In genomic region chr15:87429754-87430153, GRCh38 we compare ENCODE assay signal across 32 cellular contexts.
DNase-seq lines count a peak whose midpoint lies in the region; ATAC-seq, FAIRE-seq and TF ChIP-seq lines count a peak whose summit lies in the region.
"Had no signal": no experiment of that assay in that cellular context is flagged by ENCODE, and none has a peak within 500 bp of the region (broad histone marks: within the 10 kb centered on the region; RNA-seq: fewer than 3 reads in every experiment).

No MANE protein-coding gene starts in this region.

- no peaks in the 10 kb centered on the region for H3K79me2 ChIP-seq in HepG2 (ENCODE audit: insufficient read depth, low read length)

- no peak overlapping the region for H3K9ac ChIP-seq in HepG2 (ENCODE audit: insufficient read depth, low read depth, low read length)
- H3K9ac ChIP-seq: BLaER1; BLaER1 treated with 17β-estradiol and CSF1 and Interleukin-3, amounts not matched to agents 10 nM and 100 nM had no signal

- WGBS in HepG2 (ENCODE audit: low lambda C conversion rate) = 0% methylated on average over 1 of the region's 1 CpG
- 0% methylated on average over 1 of the region's 1 CpG for WGBS in right lobe of liver (ENCODE audit: insufficient coverage, low coverage, low lambda C conversion rate, missing lambda C conversion rate)
- 0% methylated on average over 1 of the region's 1 CpG for WGBS in A549 (ENCODE audit: missing lambda C conversion rate)

- TF ChIP-seq CTCF in HepG2 (CRISPR knock-in tag; IDR thresholded peaks at IDR 0.05) = no peak
- TF ChIP-seq CTCF in right lobe of liver (IDR thresholded peaks at IDR 0.05) = no peak
- TF ChIP-seq CTCF in A549 (IDR thresholded peaks at IDR 0.05) = no peak

- BruUV-seq in HepG2 (replicated peaks; lab: Mats Ljungman, UMichigan) = no TSS peak

- H3K9me3 ChIP-seq in HepG2 (ENCODE audit: low read length) (peaks cover 74% of the 10 kb centered on the region), right lobe of liver (no peaks in the 10 kb centered on the region), A549 (no peaks in the 10 kb centered on the region)
- H3K9me3 ChIP-seq: BE2C, Caco-2 had no signal

- DNase-seq in NCI-H82 (lab: John Stamatoyannopoulos, UW) (peak; percentile 9), NCI-H82 treated with DMSO at 0.1 percent for 48 hours (lab: John Stamatoyannopoulos, UW; ENCODE audit: unreplicated experiment) (no peak), HepG2 (ENCODE audit: low spot score) (no peak), right lobe of liver (no peak), A549 (ENCODE audit: low read depth in 1 of 2, low spot score in 1 of 2) (no peak), GDM1 (lab: John Stamatoyannopoulos, UW) (no peak)
- DNase-seq: 8988T; ACHN; AML-193; BE2C; C1 segment of cervical spinal cord; Caco-2; Calu3; CD4-positive, alpha-beta memory T cell; CD4-positive, alpha-beta T cell; CD4-positive, CD25-positive, alpha-beta regulatory T cell; CD8-positive, alpha-beta memory T cell; CD8-positive, alpha-beta T cell; COR-L47; DMS 273 treated with DMSO at 0.1 percent for 48 hours; DMS153; DMS53; DMS79; DMS79 treated with DMSO at 0.1 percent for 48 hours; DND-41; EL had no signal

- H3K27ac ChIP-seq in HepG2 (ENCODE audit: extremely low read length, insufficient read depth, low read length) (no peak overlapping the region), right lobe of liver (no peak overlapping the region), A549 (no peak overlapping the region)
- H3K27ac ChIP-seq: 22Rv1; BLaER1; BLaER1 treated with 17β-estradiol and CSF1 and Interleukin-3, amounts not matched to agents 10 nM and 100 nM; C4-2B had no signal

- H3K36me3 ChIP-seq in HepG2 (replicated peaks in 1 of 2; ENCODE audit: control insufficient read depth in 1 of 2, insufficient read depth in 2 of 2, low read length in 2 of 2) = no peaks in the 10 kb centered on the region
- no peaks in the 10 kb centered on the region for H3K36me3 ChIP-seq in right lobe of liver
- H3K36me3 ChIP-seq: BE2C; BLaER1; BLaER1 treated with 17β-estradiol and CSF1 and Interleukin-3, amounts not matched to agents 10 nM and 100 nM had no signal

- POLR2A ChIA-PET in HepG2 (lab: Yijun Ruan, JAX) (no interaction called here), A549 (lab: Yijun Ruan, JAX) (no interaction called here)

- no peaks in the 10 kb centered on the region for H4K20me1 ChIP-seq in HepG2 (ENCODE audit: insufficient read depth, low read length)
- H4K20me1 ChIP-seq: BLaER1; BLaER1 treated with 17β-estradiol and CSF1 and Interleukin-3, amounts not matched to agents 10 nM and 100 nM had no signal

- TF ChIP-seq POLR2A in HepG2 (IDR thresholded peaks at IDR 0.05; ENCODE audit: insufficient read depth in 1 of 2, low read depth in 2 of 2, low read length in 2 of 2) = no peak
- TF ChIP-seq POLR2A in right lobe of liver (IDR thresholded peaks at IDR 0.05) = no peak
- TF ChIP-seq POLR2A in A549 (IDR thresholded peaks at IDR 0.05; ENCODE audit: low read length) = no peak

- no peak for FAIRE-seq in HepG2 (lab: Jason Lieb, UNC)
- peak; percentile 13 for FAIRE-seq in A549 (lab: Jason Lieb, UNC)
- FAIRE-seq: A204.1, D721Med had no signal

- TF ChIP-seq EP300 in HepG2 (IDR thresholded peaks at IDR 0.05; ENCODE audit: low read depth in 2 of 2, low read length in 2 of 2) (no peak), HepG2 (CRISPR knock-in tag; IDR thresholded peaks at IDR 0.05; ENCODE audit: borderline replicate concordance) (no peak), A549 (IDR thresholded peaks at IDR 0.05) (no peak)

- ATAC-seq in HepG2 = no peak
- no peak for ATAC-seq in right lobe of liver
- no peak for ATAC-seq in A549
- ATAC-seq: CD8-positive, alpha-beta T cell had no signal

- no peak overlapping the region for H2AFZ ChIP-seq in HepG2 (ENCODE audit: low read length)

- H3K27me3 ChIP-seq in HepG2 (ENCODE audit: control insufficient read depth in 1 of 2, insufficient read depth in 2 of 2, low read length in 2 of 2) = no peaks in the 10 kb centered on the region
- no peaks in the 10 kb centered on the region for H3K27me3 ChIP-seq in right lobe of liver
- H3K27me3 ChIP-seq: BE2C; BLaER1; BLaER1 treated with 17β-estradiol and CSF1 and Interleukin-3, amounts not matched to agents 10 nM and 100 nM had no signal

- H3K4me2 ChIP-seq in HepG2 (ENCODE audit: low read depth, low read length) = no peak overlapping the region
- no peak overlapping the region for H3K4me2 ChIP-seq in A549
- H3K4me2 ChIP-seq: BLaER1; BLaER1 treated with 17β-estradiol and CSF1 and Interleukin-3, amounts not matched to agents 10 nM and 100 nM had no signal

- in situ Hi-C loops in HepG2 (cut with HindIII; ENCODE audit: extremely low pct_ligation_motif_present, low pct_unique_long_range_greater_than_20kb) = no loop called here

- H3K4me3 ChIP-seq in HepG2 (replicated peaks in 1 of 3; ENCODE audit: insufficient read depth in 1 of 3, low read depth in 2 of 3, low read length in 3 of 3) (no peak overlapping the region), right lobe of liver (no peak overlapping the region), A549 (no peak overlapping the region)
- H3K4me3 ChIP-seq: BLaER1; BLaER1 treated with 17β-estradiol and CSF1 and Interleukin-3, amounts not matched to agents 10 nM and 100 nM had no signal

- CTCF ChIA-PET in HepG2 (lab: Yijun Ruan, JAX; ENCODE audit: low intra/inter-chr PET ratio, low total read pairs) = no interaction called here
- CTCF ChIA-PET in A549 (lab: Yijun Ruan, JAX) = no interaction called here

- intact Hi-C loops in HepG2 (cut with micrococcal nuclease; ENCODE audit: unreplicated experiment) (no loop called here), right lobe of liver (cut with DNase I) (no loop called here)

- no peak for TF ChIP-seq RAD21 in HepG2 (CRISPR knock-in tag; IDR thresholded peaks at IDR 0.05)
- no peak for TF ChIP-seq RAD21 in A549 (conservative IDR thresholded peaks at IDR 0.05 in 1 of 2, IDR thresholded peaks at IDR 0.05 in 1 of 2)

- H3K4me1 ChIP-seq in HepG2 (ENCODE audit: insufficient read depth, low read length) = no peaks in the 10 kb centered on the region
- H3K4me1 ChIP-seq in right lobe of liver = no peaks in the 10 kb centered on the region
- no peaks in the 10 kb centered on the region for H3K4me1 ChIP-seq in A549
- H3K4me1 ChIP-seq: BLaER1, Caco-2 had no signal

TF ChIP-seq in HepG2, 621 proteins besides CTCF, POLR2A, EP300 and RAD21:
- TF ChIP-seq ATF7 (IDR thresholded peaks at IDR 0.05) (peak; percentile 69), ATF7 (CRISPR knock-in tag; IDR thresholded peaks at IDR 0.05) (no peak), STAT6 (CRISPR knock-in tag; IDR thresholded peaks at IDR 0.05; ENCODE audit: borderline replicate concordance) (no peak), CREB1 (IDR thresholded peaks at IDR 0.05) (peak; percentile 92), CREB1 (CRISPR knock-in tag; IDR thresholded peaks at IDR 0.05) (no peak), HNRNPL (IDR thresholded peaks at IDR 0.05; ENCODE audit: low read depth, low read length) (no peak)

TF ChIP-seq in A549, 52 proteins besides CTCF, POLR2A, EP300 and RAD21:
- TF ChIP-seq POLR2AphosphoS2 (conservative IDR thresholded peaks at IDR 0.05; ENCODE audit: low read length) (no peak), BCL3 (IDR thresholded peaks at IDR 0.05) (no peak), SMC3 (IDR thresholded peaks at IDR 0.05) (no peak), HOXA7 (CRISPR knock-in tag; IDR thresholded peaks at IDR 0.05) (no peak), HDAC2 (IDR thresholded peaks at IDR 0.05) (no peak), RCOR1 (IDR thresholded peaks at IDR 0.05; ENCODE audit: low read depth, low read length) (no peak), ESRRA (IDR thresholded peaks at IDR 0.05; ENCODE audit: borderline replicate concordance, low read length) (no peak), PBX3 (IDR thresholded peaks at IDR 0.05) (no peak), FOSB (CRISPR knock-in tag; IDR thresholded peaks at IDR 0.05) (no peak), KDM5A (IDR thresholded peaks at IDR 0.05) (no peak), CHD4 (IDR thresholded peaks at IDR 0.05; ENCODE audit: borderline replicate concordance) (no peak), ZFP36 (IDR thresholded peaks at IDR 0.05; ENCODE audit: borderline replicate concordance, partially characterized antibody) (no peak), BHLHE40 (IDR thresholded peaks at IDR 0.05; ENCODE audit: low read depth, low read length) (no peak), RFX5 (IDR thresholded peaks at IDR 0.05) (no peak), EHMT2 (IDR thresholded peaks at IDR 0.05; ENCODE audit: low read depth) (no peak), SREBF2 (IDR thresholded peaks at IDR 0.05) (no peak), CEBPB (IDR thresholded peaks at IDR 0.05) (no peak), JUN (IDR thresholded peaks at IDR 0.05) (no peak), MAZ (IDR thresholded peaks at IDR 0.05; ENCODE audit: borderline replicate concordance, low read depth, low read length) (no peak), ZNF302 (CRISPR knock-in tag; IDR thresholded peaks at IDR 0.05) (no peak)
